Comparison of ENCODE assay signal across 9 cellular contexts in the genomic region with DNA sequence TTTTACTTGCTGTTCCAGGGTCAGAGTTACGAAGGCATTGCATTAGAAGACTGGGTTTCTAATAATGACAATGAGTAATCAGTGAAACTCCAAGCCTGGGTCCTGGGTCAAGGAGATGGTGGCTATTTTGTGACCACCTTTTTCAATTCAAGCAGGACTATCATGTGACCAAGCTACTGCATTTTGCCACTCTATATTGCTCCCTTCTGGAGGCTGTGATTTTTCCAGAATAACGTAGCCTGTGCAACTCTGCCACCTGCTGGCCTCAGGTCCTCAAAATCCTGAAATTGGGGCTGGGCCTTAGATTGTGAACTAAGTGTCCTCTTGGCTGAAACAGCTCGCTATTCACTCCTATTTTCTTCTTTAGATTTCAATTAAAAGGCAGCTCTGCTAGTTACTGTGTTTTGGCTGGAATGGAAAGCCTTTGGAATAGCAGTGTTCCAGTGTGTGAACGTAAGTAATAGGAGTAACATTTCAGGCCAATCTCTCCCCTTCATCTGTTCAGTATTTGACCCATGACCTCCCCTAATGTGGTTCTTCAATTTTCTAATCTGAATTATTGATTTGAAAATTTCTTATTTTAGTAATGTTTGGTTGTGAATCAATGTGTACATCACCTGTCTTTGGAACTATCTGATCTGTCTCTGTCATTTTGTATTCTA. TPM values are rescaled to one million over a fixed set of nuclear protein-coding genes. Genes with fewer than 3 reads are reported as not detected.
DNase-seq lines count a peak whose midpoint lies in the region; ATAC-seq and TF ChIP-seq lines count a peak whose summit lies in the region.
"Had no signal": no experiment of that assay in that cellular context is flagged by ENCODE, and none has a peak within 500 bp of the region (broad histone marks: within the 10 kb centered on the region; RNA-seq: fewer than 3 reads in every experiment).

No MANE protein-coding gene starts in this region.

- DNase-seq in Right ventricle myocardium inferior (ENCODE audit: missing footprints) (no peak), cardiac septum (ENCODE audit: low spot score) (no peak), NCI-H2029 (lab: John Stamatoyannopoulos, UW) (peak; percentile 38), epithelial cell of proximal tubule (ENCODE audit: low read depth) (no peak), upper lobe of right lung (peak; percentile 73), posterior vena cava (ENCODE audit: low spot score) (no peak)
- peak; percentile 56 for DNase-seq in activated CD4-positive, alpha-beta T cell treated with anti-CD3 and anti-CD28 coated beads for 48 hours
- DNase-seq in naive thymus-derived CD8-positive, alpha-beta T cell, result peak in 8 of 10 donors; percentile 9 to 36 (median 16)

- no peak overlapping the region for H3K4me3 ChIP-seq in epithelial cell of proximal tubule (ENCODE audit: low read depth, low read length)
- H3K4me3 ChIP-seq in upper lobe of right lung, result no peak overlapping the region

- H3K4me1 ChIP-seq in upper lobe of right lung, result no peaks in the 10 kb centered on the region

- H3K36me3 ChIP-seq in upper lobe of right lung, result no peaks in the 10 kb centered on the region

- H3K27ac ChIP-seq in upper lobe of right lung, result no peak overlapping the region
- H3K27ac ChIP-seq: epithelial cell of prostate had no signal

- POLR2A ChIA-PET in naive thymus-derived CD8-positive, alpha-beta T cell (lab: Charles Lee), result interaction anchor here (1.2 kb wide), 1 partner anchor 100 kb away, joined by 3 read pairs; no protein-coding TSS in a partner anchor

- no peaks in the 10 kb centered on the region for H3K4me1 Mint-ChIP-seq in naive thymus-derived CD8-positive, alpha-beta T cell

- H3K36me3 Mint-ChIP-seq in naive thymus-derived CD8-positive, alpha-beta T cell, result no peaks in the 10 kb centered on the region

- H3K27me3 Mint-ChIP-seq in naive thymus-derived CD8-positive, alpha-beta T cell, result peaks cover 0 to 11% (median 4%) of the 10 kb centered on the region in 5 donors

- no peak overlapping the region for H3K4me3 Mint-ChIP-seq in naive thymus-derived CD8-positive, alpha-beta T cell

- ATAC-seq in Right ventricle myocardium inferior (peak; percentile 78), upper lobe of right lung (peak; percentile 96)
- ATAC-seq in naive thymus-derived CD8-positive, alpha-beta T cell, result peak; percentile 62 to 64

- intact Hi-C loops in Right ventricle myocardium inferior (cut with DNase I) (no loop called here), cardiac septum (cut with DNase I) (no loop called here), upper lobe of right lung (cut with DNase I) (no loop called here), posterior vena cava (cut with DNase I) (no loop called here)

- no peaks in the 10 kb centered on the region for H3K9me3 ChIP-seq in upper lobe of right lung

- H3K27ac Mint-ChIP-seq in naive thymus-derived CD8-positive, alpha-beta T cell, result peak overlapping the region in 1 of 10 donors; percentile 1

- no peaks in the 10 kb centered on the region for H3K27me3 ChIP-seq in upper lobe of right lung

- TF ChIP-seq CTCF in epithelial cell of proximal tubule (conservative IDR thresholded peaks at IDR 0.05; ENCODE audit: low read depth, low read length) (peak; percentile 76), upper lobe of right lung (IDR thresholded peaks at IDR 0.05) (peak; percentile 73)

- no peaks in the 10 kb centered on the region for H3K9me3 Mint-ChIP-seq in naive thymus-derived CD8-positive, alpha-beta T cell

RNA-seq across cellular contexts. Expression of a gene that starts 52.9 kb away (rescaled TPM):
- total RNA-seq in Right ventricle myocardium inferior (95.7 TPM), cardiac septum (83.6 TPM), epithelial cell of proximal tubule (114 and 146 TPM in 2 replicates), upper lobe of right lung (335 TPM), posterior vena cava (100 to 1,000 TPM; 129 to 165 TPM)
- 100 to 1,000 TPM; 225 to 234 TPM for total RNA-seq in naive thymus-derived CD8-positive, alpha-beta T cell
- 100 to 1,000 TPM; 112 to 137 (median 123) TPM for polyA plus RNA-seq in naive thymus-derived CD8-positive, alpha-beta T cell

RNA-seq across cellular contexts. Expression of a gene that starts 54.0 kb away (rescaled TPM):
- not detected for total RNA-seq in Right ventricle myocardium inferior
- total RNA-seq in cardiac septum, result not detected
- total RNA-seq in epithelial cell of proximal tubule, result not detected in 2 replicates
- total RNA-seq in naive thymus-derived CD8-positive, alpha-beta T cell, result not detected
- not detected for polyA plus RNA-seq in naive thymus-derived CD8-positive, alpha-beta T cell
- not detected for total RNA-seq in upper lobe of right lung
- total RNA-seq in posterior vena cava, result under 1 TPM in 1 of 2 donors, not detected in 1; 0.19 TPM

Comparison
In these comparisons a context has a peak if more than half of its experiments do, and no peak if none do; other contexts are left out.
1. DNase-seq: peak in NCI-H2029 (single experiment), activated CD4-positive, alpha-beta T cell treated with anti-CD3 and anti-CD28 coated beads for 48 hours (single experiment), naive thymus-derived CD8-positive, alpha-beta T cell (8 of 10) and upper lobe of right lung (single experiment); none in Right ventricle myocardium inferior (single experiment), cardiac septum (single experiment), epithelial cell of proximal tubule (single experiment) and posterior vena cava (single experiment).
2. Peak in every context shown above with its lines, with median percentiles within 50 percentile points of each other: ATAC-seq.